ENCODE assay signal across 1 cellular context in genomic region chr22:22097727-22098228, GRCh38.
TF ChIP-seq lines count a peak whose summit lies in the region.

No MANE protein-coding gene starts in this region.

TF ChIP-seq in HepG2, 621 proteins besides CTCF, POLR2A, EP300 and RAD21 (continued from another document):
- TF ChIP-seq ZGPAT (CRISPR knock-in tag; IDR thresholded peaks at IDR 0.05) (no peak), FOSL1 (CRISPR knock-in tag; IDR thresholded peaks at IDR 0.05; ENCODE audit: borderline replicate concordance) (no peak), HOMEZ (CRISPR knock-in tag; IDR thresholded peaks at IDR 0.05; ENCODE audit: low read depth) (no peak), MAFF (IDR thresholded peaks at IDR 0.05; ENCODE audit: low read depth, low read length) (no peak), KAT7 (CRISPR knock-in tag; IDR thresholded peaks at IDR 0.05; ENCODE audit: borderline replicate concordance) (no peak), MTF2 (CRISPR knock-in tag; IDR thresholded peaks at IDR 0.05; ENCODE audit: borderline replicate concordance) (no peak), BRF2 (CRISPR knock-in tag; IDR thresholded peaks at IDR 0.05) (no peak), PHF8 (CRISPR knock-in tag; IDR thresholded peaks at IDR 0.05) (no peak), CBX5 (CRISPR knock-in tag; IDR thresholded peaks at IDR 0.05; ENCODE audit: borderline replicate concordance) (no peak), ZNF382 (CRISPR knock-in tag; IDR thresholded peaks at IDR 0.05; ENCODE audit: borderline replicate concordance) (no peak), SYNCRIP (IDR thresholded peaks at IDR 0.05; ENCODE audit: insufficient read depth, low read depth, low read length) (no peak), ZNF674 (CRISPR knock-in tag; IDR thresholded peaks at IDR 0.05; ENCODE audit: low read depth) (no peak), CSRNP2 (CRISPR knock-in tag; conservative IDR thresholded peaks at IDR 0.05; ENCODE audit: low read depth) (no peak), ZNF549 (CRISPR knock-in tag; IDR thresholded peaks at IDR 0.05) (no peak), ZNF883 (CRISPR knock-in tag; IDR thresholded peaks at IDR 0.05; ENCODE audit: not compliant biosample characterization) (no peak)
TF ChIP-seq in HepG2: peak in this region for 0.
